In the genomic region with DNA sequence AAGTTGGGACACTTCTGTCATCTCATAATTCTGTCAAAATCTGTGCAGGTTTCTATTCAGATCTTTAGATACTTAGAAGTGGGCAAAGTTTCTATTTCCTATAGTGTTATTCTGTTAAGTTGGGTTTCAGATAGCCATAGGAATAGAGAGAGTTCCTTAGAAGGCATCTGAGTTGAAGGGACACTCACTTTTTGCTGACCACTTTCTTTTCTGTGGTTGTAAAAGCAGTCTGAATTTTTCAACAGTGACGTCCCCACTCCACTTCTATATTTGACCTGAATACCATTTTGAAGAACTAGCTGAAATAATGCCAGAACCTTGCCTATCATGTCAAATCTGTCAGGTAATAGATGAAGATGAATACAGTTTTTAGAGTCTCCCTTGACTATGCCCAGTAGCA, we compare ENCODE assay signal across 10 cellular contexts.
"Had no signal": no experiment of that assay in that cellular context is flagged by ENCODE, and none has a peak within 500 bp of the region (broad histone marks: within the 10 kb centered on the region; RNA-seq: fewer than 3 reads in every experiment).

No MANE protein-coding gene starts in this region.

- H3K36me3 ChIP-seq: HAP-1 had no signal

- ATAC-seq: HCT116, K562 had no signal

- H3K9ac ChIP-seq: GM23248 had no signal

- H3K9me3 ChIP-seq: HAP-1 had no signal

- DNase-seq: GM23248, GOT3, H7, HFFc6, IMR-90, Kasumi-1, KG1 had no signal

- H3K27ac ChIP-seq: GM23248 had no signal

- H3K4me3 ChIP-seq: GM23248, HAP-1, K562 had no signal

- H3K4me1 ChIP-seq: HAP-1 had no signal

- H2AFZ ChIP-seq: GM23248 had no signal
